13 cellular contexts compared by ENCODE assay signal in the genomic region with DNA sequence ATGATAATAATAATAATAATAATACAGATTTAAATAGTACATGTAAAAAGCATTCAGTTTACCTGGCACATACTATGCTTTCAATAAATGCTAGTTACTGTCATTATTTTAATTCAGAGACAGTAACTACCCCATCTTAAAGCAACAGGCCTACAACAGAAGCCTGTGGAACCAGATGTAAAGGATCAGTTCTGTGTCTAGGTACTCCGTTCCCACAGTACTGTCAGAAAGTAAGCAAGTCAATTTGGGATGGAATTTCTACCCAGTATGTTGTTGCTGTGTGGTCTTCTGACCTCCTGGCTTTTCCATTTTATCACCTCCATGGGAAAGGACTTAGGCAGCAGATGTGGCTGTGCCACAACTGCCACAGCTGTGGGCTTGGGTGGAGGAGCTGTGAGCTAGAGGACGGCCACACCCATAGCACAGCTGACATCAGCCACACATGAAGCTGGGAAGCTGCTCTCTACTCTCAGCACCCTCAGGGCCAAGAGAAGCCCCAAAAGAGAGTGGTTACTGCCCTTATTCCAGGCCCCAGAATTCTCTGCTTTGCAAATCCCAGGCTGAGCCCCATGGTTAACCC.
DNase-seq lines count a peak whose midpoint lies in the region; ATAC-seq and TF ChIP-seq lines count a peak whose summit lies in the region.
"Had no signal": no experiment of that assay in that cellular context is flagged by ENCODE, and none has a peak within 500 bp of the region (broad histone marks: within the 10 kb centered on the region; RNA-seq: fewer than 3 reads in every experiment).

No MANE protein-coding gene starts in this region.

- TF ChIP-seq CTCF in HFFc6 (IDR thresholded peaks at IDR 0.05) = no peak
- no peak for TF ChIP-seq CTCF in chondrocyte (IDR thresholded peaks at IDR 0.05)

- H3K4me3 Mint-ChIP-seq in HFFc6 (no peak overlapping the region), chondrocyte (ENCODE audit: unreplicated experiment) (no peak overlapping the region)

- H3K4me1 ChIP-seq in mesenchymal stem cell (ENCODE audit: control insufficient read depth, insufficient read depth, low read depth, low read length) = peaks cover 3% of the 10 kb centered on the region
- peaks cover 27% of the 10 kb centered on the region for H3K4me1 ChIP-seq in stomach smooth muscle (ENCODE audit: control insufficient read depth, insufficient read depth, low read length)

- H4K8ac ChIP-seq in mesenchymal stem cell (ENCODE audit: low read length) = no peak overlapping the region

- peaks cover 14 to 81% of the 10 kb centered on the region in 2 experiments for H3K36me3 ChIP-seq in mesenchymal stem cell (ENCODE audit: control insufficient read depth in 1 of 2, insufficient read depth in 2 of 2, low read depth in 1 of 2, low read length in 2 of 2)
- peaks cover 27 to 54% of the 10 kb centered on the region in 2 donors for H3K36me3 ChIP-seq in stomach smooth muscle (ENCODE audit: control insufficient read depth in 2 of 2, insufficient read depth in 2 of 2, low read length in 2 of 2)
- H3K36me3 ChIP-seq: neutrophil had no signal

- DNase-seq in HFFc6 (no peak), chondrocyte (ENCODE audit: low spot score) (no peak), mesenchymal stem cell (peak; percentile 55), foreskin melanocyte (no peak), ecto neural progenitor cell (ENCODE audit: low spot score) (no peak)
- DNase-seq: activated T-cell treated with anti-CD3 and anti-CD28 coated beads, Interleukin-2, amount 50 U/mL, for 1 hour; Calu3; NCI-H2227 treated with DMSO at 0.1 percent for 48 hours; stimulated activated naive CD4-positive, alpha-beta T cell treated with Interleukin-2 at 50 U/mL for 16 hours had no signal

- H3K9ac ChIP-seq in mesenchymal stem cell (ENCODE audit: low read length) (no peak overlapping the region), stomach smooth muscle (ENCODE audit: low read length in 2 of 2) (peak overlapping the region in 1 of 2 donors; percentile 26)

- H3K9me3 Mint-ChIP-seq in HFFc6 = no peaks in the 10 kb centered on the region
- H3K9me3 Mint-ChIP-seq in chondrocyte (ENCODE audit: low read depth) = no peaks in the 10 kb centered on the region

- H2AK5ac ChIP-seq in mesenchymal stem cell (ENCODE audit: low read length, severe bottlenecking) = peak overlapping the region; percentile 49

- H3K27me3 Mint-ChIP-seq in HFFc6 (ENCODE audit: insufficient read depth) = no peaks in the 10 kb centered on the region
- no peaks in the 10 kb centered on the region for H3K27me3 Mint-ChIP-seq in chondrocyte (ENCODE audit: low read depth)

- 79% methylated on average over 2 of the region's 2 CpGs for WGBS in mesenchymal stem cell

- no peak overlapping the region for H3K23ac ChIP-seq in mesenchymal stem cell (ENCODE audit: low read length in 2 of 2)

- peaks cover 52% of the 10 kb centered on the region for H3K36me3 Mint-ChIP-seq in HFFc6 (ENCODE audit: low read depth)
- peaks cover 49% of the 10 kb centered on the region for H3K36me3 Mint-ChIP-seq in chondrocyte (ENCODE audit: low read depth)

- H3K4me1 Mint-ChIP-seq in HFFc6 (ENCODE audit: low read depth) (peaks cover 20% of the 10 kb centered on the region), chondrocyte (ENCODE audit: low read depth) (peaks cover 43% of the 10 kb centered on the region)

- H4K91ac ChIP-seq in mesenchymal stem cell (ENCODE audit: low read length) = no peak overlapping the region

- H3K27ac ChIP-seq in mesenchymal stem cell (ENCODE audit: low read length, poor library complexity, severe bottlenecking) (peak overlapping the region; percentile 75), stomach smooth muscle (ENCODE audit: low read length) (peak overlapping the region; percentile 67)
- H3K27ac ChIP-seq: neutrophil had no signal

- ATAC-seq in GM19455 (IDR thresholded peaks at IDR 0.05; ENCODE audit: unreplicated experiment) (no peak), HG02759 (IDR thresholded peaks at IDR 0.05; ENCODE audit: unreplicated experiment) (no peak)

- no peak overlapping the region for H2BK5ac ChIP-seq in mesenchymal stem cell (ENCODE audit: low read depth, low read length, poor library complexity, severe bottlenecking)

- H2BK15ac ChIP-seq in mesenchymal stem cell (ENCODE audit: low read depth, poor library complexity, severe bottlenecking) = no peak overlapping the region

- H3K9me3 ChIP-seq in mesenchymal stem cell (ENCODE audit: control insufficient read depth, low read length) = no peaks in the 10 kb centered on the region
- H3K9me3 ChIP-seq in stomach smooth muscle (ENCODE audit: control insufficient read depth in 2 of 2, low read length in 2 of 2) = no peaks in the 10 kb centered on the region
- H3K9me3 ChIP-seq: neutrophil had no signal

- no peak overlapping the region for H2AFZ ChIP-seq in mesenchymal stem cell (ENCODE audit: low read depth, low read length)

- H2BK120ac ChIP-seq in mesenchymal stem cell (ENCODE audit: low read depth, low read length) = no peak overlapping the region

- H3K27ac Mint-ChIP-seq in HFFc6 = peak overlapping the region; percentile 67
- H3K27ac Mint-ChIP-seq in chondrocyte (ENCODE audit: unreplicated experiment) = peak overlapping the region; percentile 92

- no peak overlapping the region for H3K4ac ChIP-seq in mesenchymal stem cell (ENCODE audit: low read depth in 1 of 2, low read length in 2 of 2)

- H3K79me1 ChIP-seq in mesenchymal stem cell (replicated peaks; ENCODE audit: low read length, poor library complexity, severe bottlenecking) = peaks cover 5% of the 10 kb centered on the region

- H2BK12ac ChIP-seq in mesenchymal stem cell (ENCODE audit: low read length in 2 of 2) = no peak overlapping the region

- H3K4me3 ChIP-seq in mesenchymal stem cell (ENCODE audit: insufficient read depth in 1 of 2, low read depth in 1 of 2, low read length in 2 of 2) = no peak overlapping the region
- no peak overlapping the region for H3K4me3 ChIP-seq in stomach smooth muscle (ENCODE audit: low read length in 2 of 2)

- no peaks in the 10 kb centered on the region for H3K27me3 ChIP-seq in mesenchymal stem cell (ENCODE audit: control insufficient read depth in 1 of 2, insufficient read depth in 1 of 2, low read length in 2 of 2)
- no peaks in the 10 kb centered on the region for H3K27me3 ChIP-seq in stomach smooth muscle (ENCODE audit: control insufficient read depth in 1 of 2, insufficient read depth in 2 of 2, low read length in 2 of 2)
- H3K27me3 ChIP-seq: neutrophil had no signal

- no peak overlapping the region for H3K18ac ChIP-seq in mesenchymal stem cell (ENCODE audit: low read depth in 1 of 2, low read length in 2 of 2)

- no peak overlapping the region for H3K4me2 ChIP-seq in mesenchymal stem cell (ENCODE audit: low read length, poor library complexity, severe bottlenecking)

- H3K14ac ChIP-seq in mesenchymal stem cell (ENCODE audit: low read length in 2 of 2) = no peak overlapping the region
